Comparison of ENCODE assay signal across 3 cellular contexts in the genomic region with DNA sequence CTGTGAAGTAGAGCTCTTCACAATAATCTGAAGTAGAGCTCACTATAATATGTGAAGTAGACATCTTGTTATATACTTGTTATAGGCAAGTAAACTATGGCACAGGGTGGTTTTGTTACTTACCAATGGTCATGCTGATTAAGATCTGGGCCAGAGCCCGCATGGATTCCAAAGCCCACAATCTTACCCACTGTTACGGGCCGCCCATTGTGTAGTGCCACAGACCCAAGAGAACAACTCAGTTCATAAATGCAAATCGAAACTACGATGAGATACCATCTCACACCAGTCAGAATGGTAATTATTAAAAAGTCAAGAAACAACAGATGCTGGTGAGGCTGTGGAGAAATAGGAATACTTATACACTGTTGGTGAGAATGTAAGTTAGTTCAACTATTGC. TPM values are rescaled to one million over a fixed set of nuclear protein-coding genes. Genes with fewer than 3 reads are reported as not detected.
"Had no signal": no experiment of that assay in that cellular context is flagged by ENCODE, and none has a peak within 500 bp of the region (broad histone marks: within the 10 kb centered on the region; RNA-seq: fewer than 3 reads in every experiment).

No MANE protein-coding gene starts in this region.

- H3K4me3 ChIP-seq: GM12878 had no signal

- ATAC-seq: GM12878 had no signal

- DNase-seq: GDM1, GF-D8 had no signal

RNA-seq across cellular contexts. Expression of a gene that starts 46.9 kb away (rescaled TPM):
- polyA plus RNA-seq: GM12878 had no signal
